ENCODE assay signal across 15 cellular contexts in genomic region chr6:68238097-68238597, GRCh38.
DNase-seq lines count a peak whose midpoint lies in the region; ATAC-seq, FAIRE-seq and TF ChIP-seq lines count a peak whose summit lies in the region.
"Had no signal": no experiment of that assay in that cellular context is flagged by ENCODE, and none has a peak within 500 bp of the region (broad histone marks: within the 10 kb centered on the region; RNA-seq: fewer than 3 reads in every experiment).

No MANE protein-coding gene starts in this region.

- no peaks in the 10 kb centered on the region for H3K79me2 ChIP-seq in Karpas-422 (ENCODE audit: low read length)

- H3K4me2 ChIP-seq in Karpas-422 (ENCODE audit: low read depth, low read length, poor library complexity, severe bottlenecking), result peak overlapping the region; percentile 54

- peak; percentile 41 for DNase-seq in Karpas-422
- peak; percentile 18 for DNase-seq in epithelial cell of prostate (ENCODE audit: low read depth, low spot score)
- no peak for DNase-seq in GM19239 (ENCODE audit: insufficient read length, low spot score)
- DNase-seq in small intestine, result no peak
- DNase-seq in effector CD8-positive, alpha-beta T cell (lab: John Stamatoyannopoulos, UW), result no peak
- DNase-seq in endothelial cell (ENCODE audit: low spot score), result no peak
- DNase-seq: activated CD4-positive, alpha-beta T cell treated with anti-CD3 and anti-CD28 coated beads for 4 hours; activated naive CD4-positive, alpha-beta T cell treated with anti-CD3 and anti-CD28 coated beads, Interleukin-2, amount 50 U/mL, for 16 hours; kidney; NCI-H1092 treated with DMSO at 0.1 percent for 48 hours; trophoblast cell had no signal

- no peak overlapping the region for H3K27ac Mint-ChIP-seq in endothelial cell (ENCODE audit: unreplicated experiment)
- H3K27ac Mint-ChIP-seq: CD14-positive monocyte had no signal

- no peaks in the 10 kb centered on the region for H3K36me3 ChIP-seq in Karpas-422 (ENCODE audit: insufficient read depth, low read length)
- H3K36me3 ChIP-seq in small intestine (ENCODE audit: control insufficient read depth in 2 of 2, insufficient read depth in 2 of 2, low read length in 2 of 2), result no peaks in the 10 kb centered on the region

- H3K9me2 ChIP-seq in Karpas-422 (replicated peaks; ENCODE audit: insufficient read depth, low read length), result no peaks in the 10 kb centered on the region

- no peak overlapping the region for H3K4me3 Mint-ChIP-seq in endothelial cell (ENCODE audit: unreplicated experiment)
- H3K4me3 Mint-ChIP-seq: CD14-positive monocyte had no signal

- H3K4me1 Mint-ChIP-seq in endothelial cell (ENCODE audit: unreplicated experiment), result no peaks in the 10 kb centered on the region
- H3K4me1 Mint-ChIP-seq: CD14-positive monocyte had no signal

- peak overlapping the region; percentile 58 for H3K27ac ChIP-seq in Karpas-422 (ENCODE audit: low read length)
- peak overlapping the region; percentile 19 for H3K27ac ChIP-seq in epithelial cell of prostate
- H3K27ac ChIP-seq in small intestine (ENCODE audit: low read depth in 1 of 2, low read length in 1 of 2), result no peak overlapping the region

- no peaks in the 10 kb centered on the region for H3K9me3 Mint-ChIP-seq in endothelial cell (ENCODE audit: unreplicated experiment)

- no peaks in the 10 kb centered on the region for H3K9me3 ChIP-seq in Karpas-422 (ENCODE audit: low read length)
- no peaks in the 10 kb centered on the region for H3K9me3 ChIP-seq in small intestine (ENCODE audit: control insufficient read depth, low read depth)

- H3K9ac ChIP-seq in Karpas-422 (ENCODE audit: low read length), result no peak overlapping the region

- H3K27me3 ChIP-seq in Karpas-422 (ENCODE audit: low read length) (no peaks in the 10 kb centered on the region), small intestine (ENCODE audit: control insufficient read depth in 2 of 2, insufficient read depth in 2 of 2, low read length in 2 of 2) (no peaks in the 10 kb centered on the region)

- WGBS in small intestine, 3 donors, result 6 to 27% (median 13%) methylated on average over 1 of the region's 1 CpG

- ATAC-seq in GM18499 (IDR thresholded peaks at IDR 0.05; ENCODE audit: insufficient read depth, unreplicated experiment), result peak; percentile 38
- ATAC-seq in HG02571 (IDR thresholded peaks at IDR 0.05; ENCODE audit: unreplicated experiment), result peak; percentile 47

- no peaks in the 10 kb centered on the region for H3K36me3 Mint-ChIP-seq in endothelial cell (ENCODE audit: low read depth, unreplicated experiment)
- H3K36me3 Mint-ChIP-seq: CD14-positive monocyte had no signal

- H3K4me3 ChIP-seq in Karpas-422 (ENCODE audit: low read length) (peak overlapping the region; percentile 16; the same call in 1 of the 2 replicates), small intestine (ENCODE audit: low read depth in 1 of 2, low read length in 2 of 2) (no peak overlapping the region)

- peak overlapping the region; percentile 52; the same call in 1 of the 2 replicates for H2AFZ ChIP-seq in Karpas-422 (ENCODE audit: low read length)

- no peak for TF ChIP-seq CTCF in endothelial cell (IDR thresholded peaks at IDR 0.05; ENCODE audit: unreplicated experiment)

- no peaks in the 10 kb centered on the region for H4K20me1 ChIP-seq in Karpas-422 (ENCODE audit: insufficient read depth, low read depth, low read length)

- peaks cover 2% of the 10 kb centered on the region for H3K27me3 Mint-ChIP-seq in endothelial cell (ENCODE audit: unreplicated experiment)

- peaks cover 29% of the 10 kb centered on the region for H3K4me1 ChIP-seq in Karpas-422 (ENCODE audit: low read length)
- H3K4me1 ChIP-seq in small intestine (ENCODE audit: control insufficient read depth in 2 of 2, insufficient read depth in 1 of 2, low read depth in 1 of 2, low read length in 1 of 2), result no peaks in the 10 kb centered on the region

- FAIRE-seq in GM19239 (lab: Jason Lieb, UNC) (no peak), small intestine (lab: Jason Lieb, UNC) (no peak)
- FAIRE-seq: GM12892, kidney had no signal

Comparison
In these comparisons a context has a peak if more than half of its experiments do, and no peak if none do; other contexts are left out.
1. DNase-seq: peak in Karpas-422 (single experiment) and epithelial cell of prostate (single experiment); none in GM19239 (single experiment), small intestine (single experiment), effector CD8-positive, alpha-beta T cell (single experiment) and endothelial cell (single experiment).
2. H3K27ac ChIP-seq: peak in Karpas-422 (single experiment) and epithelial cell of prostate (single experiment); none in small intestine (0 of 2).